ENCODE assay signal across 18 cellular contexts in the genomic region with DNA sequence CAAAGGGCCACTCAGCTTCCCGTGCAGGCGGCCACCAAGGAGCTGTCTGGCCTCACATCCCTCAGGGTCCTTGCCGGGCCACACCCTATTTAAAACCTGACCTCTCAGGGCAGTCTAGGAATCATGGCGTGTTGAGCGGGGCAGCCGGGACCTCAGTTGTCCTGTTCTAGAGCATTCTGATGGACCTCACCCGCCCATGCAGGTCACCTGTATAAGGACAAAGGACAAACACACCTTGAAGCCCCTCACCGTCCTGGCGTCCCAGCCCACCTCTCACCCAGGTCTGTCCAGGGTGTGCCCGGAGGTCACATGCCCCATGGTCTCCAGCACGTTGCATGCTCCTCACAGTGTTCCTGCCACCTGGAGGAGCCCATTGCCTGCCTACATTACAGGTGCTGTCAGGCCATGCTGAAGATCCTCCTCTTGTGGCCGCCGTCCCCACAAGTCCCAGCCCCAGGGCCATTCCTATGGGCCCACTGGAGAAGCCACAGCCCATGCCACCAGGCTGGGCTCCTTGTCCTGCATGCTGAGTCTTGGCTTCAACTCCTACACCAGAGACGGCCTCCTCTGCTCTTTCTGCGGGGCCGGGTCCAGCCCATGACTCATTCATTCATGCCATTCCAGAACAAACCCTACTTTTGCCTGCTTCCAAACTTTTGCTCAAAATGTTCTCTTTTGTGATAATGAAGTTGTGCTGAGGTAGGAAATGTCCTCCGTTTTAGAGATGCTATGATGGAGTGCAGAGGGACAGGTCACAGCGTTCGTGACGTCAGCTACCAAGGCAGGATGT. TPM values are rescaled to one million over a fixed set of nuclear protein-coding genes. Genes with fewer than 3 reads are reported as not detected.
DNase-seq lines count a peak whose midpoint lies in the region; ATAC-seq and TF ChIP-seq lines count a peak whose summit lies in the region.
"Had no signal": no experiment of that assay in that cellular context is flagged by ENCODE, and none has a peak within 500 bp of the region (broad histone marks: within the 10 kb centered on the region; RNA-seq: fewer than 3 reads in every experiment).

No MANE protein-coding gene starts in this region.

- H3K9me3 ChIP-seq in psoas muscle (no peaks in the 10 kb centered on the region), esophagus squamous epithelium (no peaks in the 10 kb centered on the region)

- WGBS in psoas muscle, 3 donors, result 85 to 93% (median 86%) methylated on average over 18 to 20 of the region's 20 CpGs
- WGBS in esophagus squamous epithelium, 2 donors, result 57 to 73% methylated on average over 8 to 13 of the region's 20 CpGs

- POLR2A ChIA-PET in T-cell (lab: Charles Lee), result no interaction called here

- no peaks in the 10 kb centered on the region for H3K36me3 ChIP-seq in psoas muscle (ENCODE audit: insufficient read depth in 1 of 2, low read depth in 1 of 2)
- H3K36me3 ChIP-seq in esophagus squamous epithelium, result no peaks in the 10 kb centered on the region

- no peaks in the 10 kb centered on the region for H3K36me3 Mint-ChIP-seq in T-cell
- H3K36me3 Mint-ChIP-seq: stimulated activated memory B cell treated with anti-CD40 and anti-IgM and Interleukin-4, amounts not matched to agents 10 μg/mL and 1 μg/mL and 100 μg/mL, for 72 hours had no signal

- TF ChIP-seq CTCF in fibroblast of villous mesenchyme (IDR thresholded peaks at IDR 0.05; ENCODE audit: insufficient read depth, low read depth, low read length), result no peak
- TF ChIP-seq CTCF in psoas muscle (IDR thresholded peaks at IDR 0.05), result no peak
- no peak for TF ChIP-seq CTCF in esophagus squamous epithelium (IDR thresholded peaks at IDR 0.05)

- H3K4me1 ChIP-seq in psoas muscle (peaks cover 3% of the 10 kb centered on the region), esophagus squamous epithelium (peaks cover 0 to 27% (median 0%) of the 10 kb centered on the region in 3 donors)

- no peak overlapping the region for H3K27ac Mint-ChIP-seq in T-cell
- H3K27ac Mint-ChIP-seq: activated CD4-positive, alpha-beta T cell treated with anti-CD3 and anti-CD28 coated beads, Interleukin-2, amount 10 ng/mL, durations not matched to agents 24 days and 14 days; stimulated activated memory B cell treated with anti-CD40 and anti-IgM and Interleukin-4, amounts not matched to agents 10 μg/mL and 1 μg/mL and 100 μg/mL, for 72 hours had no signal

- ATAC-seq in psoas muscle (no peak), T-cell (replicated peaks in 1 of 4) (no peak), HG02623 (IDR thresholded peaks at IDR 0.05; ENCODE audit: unreplicated experiment) (no peak), GM18502 (IDR thresholded peaks at IDR 0.05; ENCODE audit: poor library complexity, unreplicated experiment) (no peak)
- ATAC-seq: stimulated activated memory B cell treated with anti-CD40 and anti-IgM and Interleukin-4, amounts not matched to agents 10 μg/mL and 1 μg/mL and 100 μg/mL, for 72 hours had no signal

- H3K9me3 Mint-ChIP-seq in T-cell, result no peaks in the 10 kb centered on the region
- H3K9me3 Mint-ChIP-seq: activated CD4-positive, alpha-beta T cell treated with anti-CD3 and anti-CD28 coated beads, Interleukin-2, amount 10 ng/mL, durations not matched to agents 24 days and 14 days; stimulated activated memory B cell treated with anti-CD40 and anti-IgM and Interleukin-4, amounts not matched to agents 10 μg/mL and 1 μg/mL and 100 μg/mL, for 72 hours had no signal

- intact Hi-C loops in psoas muscle (cut with DNase I) (no loop called here), esophagus squamous epithelium (cut with DNase I) (no loop called here)

- no peaks in the 10 kb centered on the region for H3K4me1 Mint-ChIP-seq in T-cell
- H3K4me1 Mint-ChIP-seq: activated CD4-positive, alpha-beta T cell treated with anti-CD3 and anti-CD28 coated beads, Interleukin-2, amount 10 ng/mL, durations not matched to agents 24 days and 14 days; stimulated activated memory B cell treated with anti-CD40 and anti-IgM and Interleukin-4, amounts not matched to agents 10 μg/mL and 1 μg/mL and 100 μg/mL, for 72 hours had no signal

- H3K4me3 ChIP-seq in fibroblast of villous mesenchyme (ENCODE audit: low read depth, low read length) (no peak overlapping the region), psoas muscle (no peak overlapping the region), esophagus squamous epithelium (no peak overlapping the region)

- no peaks in the 10 kb centered on the region for H3K27me3 Mint-ChIP-seq in T-cell
- H3K27me3 Mint-ChIP-seq: activated CD4-positive, alpha-beta T cell treated with anti-CD3 and anti-CD28 coated beads, Interleukin-2, amount 10 ng/mL, durations not matched to agents 24 days and 14 days; stimulated activated memory B cell treated with anti-CD40 and anti-IgM and Interleukin-4, amounts not matched to agents 10 μg/mL and 1 μg/mL and 100 μg/mL, for 72 hours had no signal

- H3K27me3 ChIP-seq in psoas muscle (ENCODE audit: insufficient read depth in 3 of 3, low read length in 2 of 3) (no peaks in the 10 kb centered on the region), esophagus squamous epithelium (no peaks in the 10 kb centered on the region)

- H3K4me3 Mint-ChIP-seq in T-cell, result no peak overlapping the region
- H3K4me3 Mint-ChIP-seq: activated CD4-positive, alpha-beta T cell treated with anti-CD3 and anti-CD28 coated beads, Interleukin-2, amount 10 ng/mL, durations not matched to agents 24 days and 14 days; stimulated activated memory B cell treated with anti-CD40 and anti-IgM and Interleukin-4, amounts not matched to agents 10 μg/mL and 1 μg/mL and 100 μg/mL, for 72 hours had no signal

- CTCF ChIA-PET in T-cell (lab: Charles Lee), result no interaction called here

- H3K27ac ChIP-seq in psoas muscle (no peak overlapping the region), esophagus squamous epithelium (no peak overlapping the region)

- DNase-seq in ELR (ENCODE audit: low read depth) (peak; percentile 36), amniotic stem cell (lab: John Stamatoyannopoulos, UW) (peak; percentile 13), fibroblast of villous mesenchyme (ENCODE audit: low read depth) (peak; percentile 29), psoas muscle (peak; percentile 55 to 57), T-cell (no peak), esophagus squamous epithelium (lab: John Stamatoyannopoulos, UW) (no peak)
- DNase-seq: activated CD4-positive, alpha-beta T cell treated with anti-CD3 and anti-CD28 coated beads, Interleukin-2, amount 10 ng/mL, durations not matched to agents 24 days and 14 days; activated T-cell treated with anti-CD3 and anti-CD28 coated beads, Interleukin-2, amount 50 U/mL, for 48 hours; DND-41; KG1; midbrain; NCI-H1436 treated with DMSO at 0.1 percent for 48 hours; NCI-H526 treated with DMSO at 0.1 percent for 48 hours; stimulated activated CD4-positive, alpha-beta T cell treated with anti-CD3 and anti-CD28 coated beads, Interleukin-4, amount 100 ng/mL, for 1 hour had no signal

- no peak for TF ChIP-seq POLR2A in esophagus squamous epithelium (IDR thresholded peaks at IDR 0.05)

RNA-seq across cellular contexts. Expression of gene PEMT, which starts 46.3 kb away (rescaled TPM):
- total RNA-seq in fibroblast of villous mesenchyme (28.9 and 36.7 TPM in 2 replicates), psoas muscle (10 to 100 TPM; 15.9 to 28.1 (median 21.7) TPM), T-cell (10 to 100 TPM; 13.3 to 25.8 (median 14.6) TPM), esophagus squamous epithelium (10 to 100 TPM; 24.6 to 32.2 (median 28.2) TPM)
- 10 to 100 TPM; 24.1 to 79.0 (median 35.7) TPM for polyA plus RNA-seq in psoas muscle

RNA-seq across cellular contexts. Expression of gene RASD1, which starts 49.0 kb away (rescaled TPM):
- 0.64 and 0.86 TPM in 2 replicates for total RNA-seq in fibroblast of villous mesenchyme
- total RNA-seq in psoas muscle, result 100 to 1,000 TPM in 1 of 4 donors, 10 to 100 TPM in 1, 1 to 10 TPM in 2; 4.4 to 436 (median 33.8) TPM
- 100 to 1,000 TPM in 1 of 3 donors, 10 to 100 TPM in 2; 10.7 to 121 (median 26.5) TPM for polyA plus RNA-seq in psoas muscle
- 1 to 10 TPM in 4 of 5 donors, under 1 TPM in 1; 0.70 to 2.9 (median 2.0) TPM for total RNA-seq in T-cell
- total RNA-seq in esophagus squamous epithelium, result 1 to 10 TPM; 1.1 to 8.4 (median 4.3) TPM
- total RNA-seq: H4 had no signal

Comparison
In these comparisons a context has a peak if more than half of its experiments do, and no peak if none do; other contexts are left out.
1. DNase-seq: peak in ELR (single experiment), amniotic stem cell (single experiment), fibroblast of villous mesenchyme (single experiment) and psoas muscle (2 of 2); none in T-cell (0 of 34) and esophagus squamous epithelium (single experiment).